8 cellular contexts compared by ENCODE assay signal in the genomic region with DNA sequence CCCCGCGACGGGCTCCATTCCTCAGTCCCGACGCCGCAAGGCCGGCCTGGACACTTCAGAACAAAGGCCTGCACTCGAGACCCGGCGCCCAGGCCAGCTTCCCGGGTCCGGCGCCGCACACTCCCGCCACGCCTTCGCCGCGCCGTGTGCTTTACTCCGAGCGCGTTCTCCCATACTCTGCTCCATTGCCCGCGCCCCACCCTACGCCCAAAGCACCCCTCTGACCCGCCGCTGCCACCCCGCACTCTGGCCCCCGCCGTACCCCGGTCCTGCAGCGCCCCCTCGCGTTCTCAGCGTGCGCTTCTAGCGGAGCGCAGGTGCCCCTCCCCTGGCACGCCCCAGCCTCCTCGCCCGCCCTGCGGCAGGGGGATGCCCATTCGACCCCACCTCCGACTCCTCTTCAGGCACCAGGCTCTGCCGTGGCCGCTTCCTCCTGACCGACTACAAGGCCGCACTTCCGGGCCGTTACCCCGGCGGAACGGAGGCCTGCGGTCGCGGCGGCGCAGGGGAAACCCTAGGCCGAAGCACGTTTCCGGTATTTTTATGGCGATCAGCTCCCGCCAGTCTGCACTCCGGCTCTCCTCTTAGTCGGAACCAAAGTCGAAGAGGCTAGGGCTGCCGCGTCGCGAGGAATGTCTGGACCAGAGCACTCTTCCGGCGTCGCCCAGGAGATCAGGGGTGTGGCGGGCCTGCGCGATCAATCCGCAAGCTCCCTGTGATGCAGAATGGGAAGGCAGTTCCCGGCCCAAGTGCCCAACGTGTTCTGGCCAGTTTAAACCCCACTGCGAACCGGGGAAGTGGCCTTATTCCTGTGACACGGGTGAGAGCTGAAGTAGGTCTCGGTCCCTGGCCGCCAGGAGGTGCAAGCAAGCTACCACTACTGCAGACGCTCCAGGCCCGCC. TPM values are rescaled to one million over a fixed set of nuclear protein-coding genes. Genes with fewer than 3 reads are reported as not detected.
DNase-seq lines count a peak whose midpoint lies in the region; ATAC-seq, FAIRE-seq and TF ChIP-seq lines count a peak whose summit lies in the region.

A gene (minus strand): TSS at position 456 of the 902 bp plus-strand sequence. CDS start 2,137 bp downstream, outside the sequence.

- no peaks in the 10 kb centered on the region for H3K27me3 ChIP-seq in bronchial epithelial cell (ENCODE audit: control insufficient read depth, insufficient read depth, low read length)

- TF ChIP-seq CTCF in WI38 (IDR thresholded peaks at IDR 0.05; ENCODE audit: low read depth, low read length): peak; percentile 79
- peak; percentile 89 for TF ChIP-seq CTCF in bronchial epithelial cell (IDR thresholded peaks at IDR 0.05; ENCODE audit: insufficient read depth, low read length, severe bottlenecking)

- no peak for FAIRE-seq in bronchial epithelial cell (lab: Jason Lieb, UNC)

- ATAC-seq in GM18907 (IDR thresholded peaks at IDR 0.05; ENCODE audit: unreplicated experiment): peak; percentile 85
- peak; percentile 82 for ATAC-seq in HG03159 (IDR thresholded peaks at IDR 0.05; ENCODE audit: unreplicated experiment)

- peaks cover 2% of the 10 kb centered on the region for H3K36me3 ChIP-seq in bronchial epithelial cell (ENCODE audit: control insufficient read depth, insufficient read depth, low read length)

- H3K4me3 ChIP-seq in WI38 (ENCODE audit: low read depth, low read length): peak within 1 kb of the TSS; percentile 84
- peak within 1 kb of the TSS; percentile 73 for H3K4me3 ChIP-seq in bronchial epithelial cell (ENCODE audit: low read depth, low read length)

- DNase-seq in AG08396 (ENCODE audit: low spot score) (peak; percentile 90), NCI-H2227 (lab: John Stamatoyannopoulos, UW; ENCODE audit: unreplicated experiment) (peak; percentile 100), bronchial epithelial cell (ENCODE audit: low read depth) (peak; percentile 88), iPS-NIHi7 (ENCODE audit: extremely low spot score) (peak; percentile 84), smooth muscle cell of the brain vasculature (ENCODE audit: low read depth, low spot score) (peak; percentile 86)

RNA-seq across cellular contexts. Expression of the gene that starts here (rescaled TPM):
- 3.4 and 5.1 TPM in 2 replicates for total RNA-seq in bronchial epithelial cell

Comparison
In these comparisons a context has a peak if more than half of its experiments do, and no peak if none do; other contexts are left out.
1. Peak in every context shown above with its lines: DNase-seq, ATAC-seq and H3K4me3 ChIP-seq.